11 cellular contexts compared by ENCODE assay signal in genomic region chr2:159094173-159094737, GRCh38.
DNase-seq lines count a peak whose midpoint lies in the region; ATAC-seq and TF ChIP-seq lines count a peak whose summit lies in the region.
"Had no signal": no experiment of that assay in that cellular context is flagged by ENCODE, and none has a peak within 500 bp of the region (broad histone marks: within the 10 kb centered on the region; RNA-seq: fewer than 3 reads in every experiment).

No MANE protein-coding gene starts in this region.

- CTCF ChIA-PET in naive thymus-derived CD4-positive, alpha-beta T cell (lab: Charles Lee): no interaction called here

- ATAC-seq in Right ventricle myocardium inferior: peak; percentile 17
- ATAC-seq in naive thymus-derived CD4-positive, alpha-beta T cell: no peak
- no peak for ATAC-seq in HG03565 (IDR thresholded peaks at IDR 0.05; ENCODE audit: unreplicated experiment)
- ATAC-seq in HG02642 (IDR thresholded peaks at IDR 0.05; ENCODE audit: poor library complexity, unreplicated experiment): no peak

- H3K4me3 Mint-ChIP-seq in naive thymus-derived CD4-positive, alpha-beta T cell: peak overlapping the region in 4 of 10 donors; percentile 10 to 86 (median 36)

- intact Hi-C loops in Right ventricle myocardium inferior (cut with DNase I) (no loop called here), cardiac septum (cut with DNase I) (loop anchor here (5.0 kb wide), 1 partner anchor 127 kb away; the partner anchor contains the start of gene TANC1), uterus (cut with DNase I; ENCODE audit: low total_unique reads) (no loop called here)
- intact Hi-C loops in naive thymus-derived CD4-positive, alpha-beta T cell (cut with micrococcal nuclease): no loop called here

- peaks cover 28 to 59% (median 56%) of the 10 kb centered on the region in 7 donors for H3K4me1 Mint-ChIP-seq in naive thymus-derived CD4-positive, alpha-beta T cell

- peaks cover 0 to 17% (median 7%) of the 10 kb centered on the region in 3 experiments for H3K9me3 ChIP-seq in naive thymus-derived CD4-positive, alpha-beta T cell (ENCODE audit: control insufficient read depth in 2 of 3, low read length in 3 of 3)
- no peaks in the 10 kb centered on the region for H3K9me3 ChIP-seq in uterus

- TF ChIP-seq POLR2A in uterus (IDR thresholded peaks at IDR 0.05): peak in 1 of 2 donors; percentile 34

- TF ChIP-seq CTCF in epithelial cell of proximal tubule (conservative IDR thresholded peaks at IDR 0.05; ENCODE audit: low read depth, low read length) (no peak), uterus (IDR thresholded peaks at IDR 0.05) (no peak)

- POLR2A ChIA-PET in naive thymus-derived CD4-positive, alpha-beta T cell (lab: Charles Lee): interaction anchor here (0.6 kb wide), 1 partner anchor 10 kb away, joined by 3 read pairs; no protein-coding TSS in a partner anchor

- H3K4me3 ChIP-seq in epithelial cell of proximal tubule (ENCODE audit: low read depth, low read length) (no peak overlapping the region), uterus (no peak overlapping the region)
- H3K4me3 ChIP-seq in naive thymus-derived CD4-positive, alpha-beta T cell (ENCODE audit: low read length): no peak overlapping the region
- H3K4me3 ChIP-seq: BLaER1 treated with 17β-estradiol and CSF1 and Interleukin-3, amounts not matched to agents 10 nM and 100 nM had no signal

- peaks cover 4 to 15% (median 11%) of the 10 kb centered on the region in 5 donors for H3K36me3 Mint-ChIP-seq in naive thymus-derived CD4-positive, alpha-beta T cell

- H3K4me1 ChIP-seq in naive thymus-derived CD4-positive, alpha-beta T cell (ENCODE audit: control insufficient read depth in 2 of 2, insufficient read depth in 2 of 2, low read length in 2 of 2): peaks cover 4 to 31% of the 10 kb centered on the region in 2 donors
- peaks cover 14 to 33% of the 10 kb centered on the region in 2 donors for H3K4me1 ChIP-seq in uterus

- H3K9me3 Mint-ChIP-seq in naive thymus-derived CD4-positive, alpha-beta T cell: peaks cover 5 to 22% (median 13%) of the 10 kb centered on the region in 11 donors

- peak overlapping the region in 7 of 9 donors; percentile 59 to 88 (median 77) for H3K27ac Mint-ChIP-seq in naive thymus-derived CD4-positive, alpha-beta T cell

- H3K36me3 ChIP-seq in naive thymus-derived CD4-positive, alpha-beta T cell (ENCODE audit: control insufficient read depth in 2 of 3, insufficient read depth in 3 of 3, low read length in 3 of 3): no peaks in the 10 kb centered on the region
- H3K36me3 ChIP-seq in uterus: no peaks in the 10 kb centered on the region
- H3K36me3 ChIP-seq: BLaER1 treated with 17β-estradiol and CSF1 and Interleukin-3, amounts not matched to agents 10 nM and 100 nM had no signal

- no peak overlapping the region for H3K27ac ChIP-seq in naive thymus-derived CD4-positive, alpha-beta T cell (ENCODE audit: low read depth, low read length)
- H3K27ac ChIP-seq in uterus: peak overlapping the region; percentile 80 to 94
- H3K27ac ChIP-seq: BLaER1 treated with 17β-estradiol and CSF1 and Interleukin-3, amounts not matched to agents 10 nM and 100 nM; KMS-11 had no signal

- no peaks in the 10 kb centered on the region for H3K27me3 ChIP-seq in naive thymus-derived CD4-positive, alpha-beta T cell (ENCODE audit: control insufficient read depth in 2 of 2, insufficient read depth in 2 of 2, low read length in 2 of 2)
- no peaks in the 10 kb centered on the region for H3K27me3 ChIP-seq in uterus
- H3K27me3 ChIP-seq: BLaER1 treated with 17β-estradiol and CSF1 and Interleukin-3, amounts not matched to agents 10 nM and 100 nM had no signal

- DNase-seq in Right ventricle myocardium inferior (ENCODE audit: missing footprints): no peak
- no peak for DNase-seq in cardiac septum (ENCODE audit: low spot score)
- peak; percentile 69 for DNase-seq in epithelial cell of proximal tubule (ENCODE audit: low read depth)
- peak in 1 of 9 donors; percentile 6 for DNase-seq in naive thymus-derived CD4-positive, alpha-beta T cell
- DNase-seq in uterus: peak; percentile 81 to 85
- no peak for DNase-seq in NCI-H2196 (lab: John Stamatoyannopoulos, UW; ENCODE audit: unreplicated experiment)
- DNase-seq: occipital lobe had no signal

- no peaks in the 10 kb centered on the region for H3K27me3 Mint-ChIP-seq in naive thymus-derived CD4-positive, alpha-beta T cell

Comparison
In these comparisons a context has a peak if more than half of its experiments do, and no peak if none do; other contexts are left out.
1. DNase-seq: peak in epithelial cell of proximal tubule (single experiment) and uterus (2 of 2); none in Right ventricle myocardium inferior (single experiment), cardiac septum (single experiment) and NCI-H2196 (single experiment).